Comparison of ENCODE assay signal across 21 cellular contexts in the genomic region with DNA sequence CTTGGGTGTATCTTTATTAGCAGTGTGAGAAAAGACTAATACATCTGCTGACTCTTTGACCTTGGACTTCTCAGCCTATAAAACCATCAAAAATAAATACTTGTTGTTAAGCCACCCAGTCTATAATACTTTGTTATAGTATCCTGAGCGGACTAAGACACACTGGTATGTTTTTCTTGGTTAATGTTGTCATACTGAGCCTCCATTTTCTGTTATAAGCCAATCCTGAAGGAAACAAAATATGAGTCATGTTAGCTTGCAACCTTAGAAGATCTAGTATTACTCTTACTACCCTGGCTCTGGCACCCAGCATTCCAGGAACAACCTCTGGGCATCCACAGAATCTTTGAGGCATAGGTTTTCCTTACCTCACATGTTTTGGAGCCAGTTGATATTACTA.
"Had no signal": no experiment of that assay in that cellular context is flagged by ENCODE, and none has a peak within 500 bp of the region (broad histone marks: within the 10 kb centered on the region; RNA-seq: fewer than 3 reads in every experiment).

No MANE protein-coding gene starts in this region.

- DNase-seq: activated CD4-positive, alpha-beta T cell treated with anti-CD3 and anti-CD28 coated beads, Interleukin-2, amount 50 U/mL, for 1 hour; activated CD4-positive, CD25-positive, alpha-beta regulatory T cell; activated CD8-positive, alpha-beta memory T cell treated with anti-CD3 and anti-CD28 coated beads for 24 hours; activated naive CD8-positive, alpha-beta T cell treated with anti-CD3 and anti-CD28 coated beads for 36 hours; effector memory CD4-positive, alpha-beta T cell; gastrocnemius medialis; islet precursor cell; left ventricle myocardium inferior; naive thymus-derived CD8-positive, alpha-beta T cell; retina; stimulated activated CD4-positive, alpha-beta T cell treated with anti-CD3 and anti-CD28 coated beads, Interleukin-15, amount 100 ng/mL, for 24 hours; stimulated activated CD4-positive, alpha-beta T cell treated with anti-CD3 and anti-CD28 coated beads, Interleukin-4, amount 100 ng/mL, for 1 hour; stimulated activated naive B cell treated with anti-CD40 and anti-IgM and Interleukin-4, amounts not matched to agents 10 μg/mL and 1 μg/mL and 100 μg/mL, for 72 hours; substantia nigra; transverse colon had no signal

- H3K36me3 ChIP-seq: gastrocnemius medialis, left ventricle myocardium inferior, neutrophil, transverse colon, vagina had no signal

- H3K4me3 Mint-ChIP-seq: activated naive CD8-positive, alpha-beta T cell treated with anti-CD3 and anti-CD28 coated beads for 36 hours; dendritic cell treated with granulocyte-macrophage colony-stimulating factor and Interleukin-4, amounts not matched to agents 40 ng/mL and 50 ng/mL, for 4 days; memory B cell; naive thymus-derived CD8-positive, alpha-beta T cell; stimulated activated naive B cell treated with anti-CD40 and anti-IgM and Interleukin-4, amounts not matched to agents 10 μg/mL and 1 μg/mL and 100 μg/mL, for 72 hours; T-helper 2 cell treated with Interferon-gamma antibody and Interleukin-4, amounts not matched to agents 5 μg/mL and 100 μg/mL, for 36 hours had no signal

- H3K27ac Mint-ChIP-seq: activated naive CD8-positive, alpha-beta T cell treated with anti-CD3 and anti-CD28 coated beads for 36 hours; dendritic cell treated with granulocyte-macrophage colony-stimulating factor and Interleukin-4, amounts not matched to agents 40 ng/mL and 50 ng/mL, for 4 days; memory B cell; naive thymus-derived CD8-positive, alpha-beta T cell; stimulated activated naive B cell treated with anti-CD40 and anti-IgM and Interleukin-4, amounts not matched to agents 10 μg/mL and 1 μg/mL and 100 μg/mL, for 72 hours; T-helper 2 cell treated with Interferon-gamma antibody and Interleukin-4, amounts not matched to agents 5 μg/mL and 100 μg/mL, for 36 hours had no signal

- H3K27me3 Mint-ChIP-seq: activated naive CD8-positive, alpha-beta T cell treated with anti-CD3 and anti-CD28 coated beads for 36 hours; dendritic cell treated with granulocyte-macrophage colony-stimulating factor and Interleukin-4, amounts not matched to agents 40 ng/mL and 50 ng/mL, for 4 days; naive thymus-derived CD8-positive, alpha-beta T cell; stimulated activated naive B cell treated with anti-CD40 and anti-IgM and Interleukin-4, amounts not matched to agents 10 μg/mL and 1 μg/mL and 100 μg/mL, for 72 hours had no signal

- H3K9me3 Mint-ChIP-seq: activated naive CD8-positive, alpha-beta T cell treated with anti-CD3 and anti-CD28 coated beads for 36 hours; T-helper 2 cell treated with Interferon-gamma antibody and Interleukin-4, amounts not matched to agents 5 μg/mL and 100 μg/mL, for 36 hours had no signal

- H3K27ac ChIP-seq: gastrocnemius medialis, left ventricle myocardium inferior, neutrophil, skin epidermis, transverse colon, vagina had no signal

- H3K9me3 ChIP-seq: gastrocnemius medialis, left ventricle myocardium inferior, neutrophil, transverse colon, vagina had no signal

- H3K4me1 ChIP-seq: gastrocnemius medialis, left ventricle myocardium inferior, transverse colon, vagina had no signal

- H3K36me3 Mint-ChIP-seq: activated naive CD8-positive, alpha-beta T cell treated with anti-CD3 and anti-CD28 coated beads for 36 hours; memory B cell; naive thymus-derived CD8-positive, alpha-beta T cell; stimulated activated naive B cell treated with anti-CD40 and anti-IgM and Interleukin-4, amounts not matched to agents 10 μg/mL and 1 μg/mL and 100 μg/mL, for 72 hours had no signal

- H3K4me3 ChIP-seq: gastrocnemius medialis, left ventricle myocardium inferior, skin epidermis, transverse colon, vagina had no signal

- H3K4me1 Mint-ChIP-seq: activated naive CD8-positive, alpha-beta T cell treated with anti-CD3 and anti-CD28 coated beads for 36 hours; memory B cell; naive thymus-derived CD8-positive, alpha-beta T cell; stimulated activated naive B cell treated with anti-CD40 and anti-IgM and Interleukin-4, amounts not matched to agents 10 μg/mL and 1 μg/mL and 100 μg/mL, for 72 hours had no signal

- H3K27me3 ChIP-seq: gastrocnemius medialis, neutrophil, transverse colon, vagina had no signal
